ENCODE assay signal across 18 cellular contexts in genomic region chr19:34666200-34666957, GRCh38. TPM values are rescaled to one million over a fixed set of nuclear protein-coding genes. Genes with fewer than 3 reads are reported as not detected.
DNase-seq lines count a peak whose midpoint lies in the region; ATAC-seq and TF ChIP-seq lines count a peak whose summit lies in the region.
"Had no signal": no experiment of that assay in that cellular context is flagged by ENCODE, and none has a peak within 500 bp of the region (broad histone marks: within the 10 kb centered on the region; RNA-seq: fewer than 3 reads in every experiment).

No MANE protein-coding gene starts in this region.

- H2AFZ ChIP-seq in DND-41 (ENCODE audit: low read depth, low read length) (peak overlapping the region; percentile 40), trophoblast cell (ENCODE audit: insufficient read depth, low read length, poor library complexity) (no peak overlapping the region)

- H3K9me3 ChIP-seq in DND-41 (ENCODE audit: insufficient read depth, low read length, severe bottlenecking), result no peaks in the 10 kb centered on the region
- H3K9me3 ChIP-seq in adipocyte (ENCODE audit: control insufficient read depth, low read length), result no peaks in the 10 kb centered on the region
- peaks cover 32% of the 10 kb centered on the region for H3K9me3 ChIP-seq in trophoblast cell (ENCODE audit: insufficient read depth, low read depth, low read length)
- H3K9me3 ChIP-seq: body of pancreas, left lung, thoracic aorta had no signal

- H3K4me1 ChIP-seq in DND-41 (ENCODE audit: insufficient read depth, low read length), result peaks cover 24% of the 10 kb centered on the region
- peaks cover 8% of the 10 kb centered on the region for H3K4me1 ChIP-seq in adipocyte (ENCODE audit: control insufficient read depth, insufficient read depth, low read length)
- no peaks in the 10 kb centered on the region for H3K4me1 ChIP-seq in trophoblast cell (ENCODE audit: control insufficient read depth in 1 of 2, insufficient read depth in 2 of 2, low read length in 2 of 2)

- H3K27me3 Mint-ChIP-seq in activated CD4-positive, alpha-beta T cell treated with anti-CD3 and anti-CD28 coated beads, Interleukin-2, amount 10 ng/mL, durations not matched to agents 7 days and 5 days, result no peaks in the 10 kb centered on the region
- no peaks in the 10 kb centered on the region for H3K27me3 Mint-ChIP-seq in activated CD4-positive, alpha-beta T cell treated with anti-CD3 and anti-CD28 coated beads for 36 hours
- H3K27me3 Mint-ChIP-seq: IgD-negative memory B cell had no signal

- H2AK5ac ChIP-seq in trophoblast cell (ENCODE audit: low read length), result no peak overlapping the region

- H3K23ac ChIP-seq in trophoblast cell (ENCODE audit: low read length), result no peak overlapping the region

- no peaks in the 10 kb centered on the region for H4K20me1 ChIP-seq in DND-41 (ENCODE audit: insufficient read depth, low read length)

- no peak overlapping the region for H2BK5ac ChIP-seq in trophoblast cell (ENCODE audit: low read depth, low read length, poor library complexity)

- no peak overlapping the region for H3K4me3 Mint-ChIP-seq in activated CD4-positive, alpha-beta T cell treated with anti-CD3 and anti-CD28 coated beads, Interleukin-2, amount 10 ng/mL, durations not matched to agents 7 days and 5 days
- H3K4me3 Mint-ChIP-seq in activated CD4-positive, alpha-beta T cell treated with anti-CD3 and anti-CD28 coated beads for 36 hours, result no peak overlapping the region
- H3K4me3 Mint-ChIP-seq: activated T-cell treated with anti-CD3 and anti-CD28 coated beads, Interleukin-2, amount 50 U/mL, for 4 hours; endodermal cell had no signal

- no peak overlapping the region for H4K91ac ChIP-seq in trophoblast cell (ENCODE audit: low read depth, low read length)

- no peaks in the 10 kb centered on the region for H3K79me1 ChIP-seq in trophoblast cell (ENCODE audit: low read length)

- H3K9ac ChIP-seq in DND-41 (ENCODE audit: low read depth, low read length) (peak overlapping the region; percentile 38; the same call in 1 of the 2 replicates), adipocyte (ENCODE audit: low read length) (no peak overlapping the region), trophoblast cell (ENCODE audit: low read length) (no peak overlapping the region)

- no peak overlapping the region for H4K12ac ChIP-seq in trophoblast cell (ENCODE audit: low read depth, low read length)

- WGBS in trophoblast cell (ENCODE audit: extremely low coverage, insufficient coverage, insufficient read length), result no CpG with 5 or more reads among the region's 25 CpGs

- POLR2A ChIA-PET in activated CD4-positive, alpha-beta T cell treated with anti-CD3 and anti-CD28 coated beads, Interleukin-2, amount 10 ng/mL, durations not matched to agents 7 days and 5 days (lab: Charles Lee), result no interaction called here
- POLR2A ChIA-PET in activated CD4-positive, alpha-beta T cell treated with anti-CD3 and anti-CD28 coated beads for 36 hours (lab: Charles Lee), result no interaction called here

- H2BK12ac ChIP-seq in trophoblast cell (ENCODE audit: low read length), result no peak overlapping the region

- CTCF ChIA-PET in activated CD4-positive, alpha-beta T cell treated with anti-CD3 and anti-CD28 coated beads, Interleukin-2, amount 10 ng/mL, durations not matched to agents 7 days and 5 days (lab: Charles Lee), result no interaction called here
- CTCF ChIA-PET in activated CD4-positive, alpha-beta T cell treated with anti-CD3 and anti-CD28 coated beads for 36 hours (lab: Charles Lee), result no interaction called here

- H3K27ac Mint-ChIP-seq in activated CD4-positive, alpha-beta T cell treated with anti-CD3 and anti-CD28 coated beads, Interleukin-2, amount 10 ng/mL, durations not matched to agents 7 days and 5 days, result peak overlapping the region; percentile 92
- no peak overlapping the region for H3K27ac Mint-ChIP-seq in activated CD4-positive, alpha-beta T cell treated with anti-CD3 and anti-CD28 coated beads for 36 hours
- H3K27ac Mint-ChIP-seq: endodermal cell had no signal

- H3K79me2 ChIP-seq in DND-41 (ENCODE audit: insufficient read depth, low read length) (peaks cover 9% of the 10 kb centered on the region), trophoblast cell (ENCODE audit: control insufficient read depth, insufficient read depth, low read length, poor library complexity) (no peaks in the 10 kb centered on the region)

- H3K27ac ChIP-seq in DND-41 (ENCODE audit: low read length) (peak overlapping the region; percentile 63), trophoblast cell (ENCODE audit: low read depth, low read length) (no peak overlapping the region)
- H3K27ac ChIP-seq: thoracic aorta had no signal

- no peak for DNase-seq in activated CD4-positive, alpha-beta T cell treated with anti-CD3 and anti-CD28 coated beads, Interleukin-2, amount 10 ng/mL, durations not matched to agents 7 days and 5 days
- no peak for DNase-seq in activated CD4-positive, alpha-beta T cell treated with anti-CD3 and anti-CD28 coated beads for 36 hours
- DNase-seq in DND-41, result no peak
- no peak for DNase-seq in adipocyte (ENCODE audit: low read depth)
- no peak for DNase-seq in trophoblast cell
- no peak for DNase-seq in hepatic stellate cell (ENCODE audit: low spot score)
- DNase-seq in kidney tubule cell (ENCODE audit: low spot score), result no peak
- no peak for DNase-seq in cerebellar cortex (ENCODE audit: low spot score)
- DNase-seq: activated T-cell treated with anti-CD3 and anti-CD28 coated beads, Interleukin-2, amount 50 U/mL, for 4 hours; C1 segment of cervical spinal cord; endodermal cell; PC-3 had no signal

- H3K36me3 ChIP-seq in DND-41 (ENCODE audit: insufficient read depth, low read length), result no peaks in the 10 kb centered on the region
- no peaks in the 10 kb centered on the region for H3K36me3 ChIP-seq in adipocyte (ENCODE audit: control insufficient read depth, insufficient read depth, low read length, severe bottlenecking)
- no peaks in the 10 kb centered on the region for H3K36me3 ChIP-seq in trophoblast cell (ENCODE audit: control insufficient read depth in 1 of 2, insufficient read depth in 2 of 2, low read length in 2 of 2)
- H3K36me3 ChIP-seq: left lung, thoracic aorta had no signal

- H3K4me3 ChIP-seq in DND-41 (ENCODE audit: low read depth in 1 of 2, low read length in 2 of 2), result no peak overlapping the region; a peak in 1 of 4 replicates
- H3K4me3 ChIP-seq in adipocyte (ENCODE audit: low read length), result peak overlapping the region; percentile 77
- peak overlapping the region; percentile 30 for H3K4me3 ChIP-seq in trophoblast cell (ENCODE audit: low read depth, low read length)
- H3K4me3 ChIP-seq: body of pancreas had no signal

- peaks cover 2% of the 10 kb centered on the region for H3K9me3 Mint-ChIP-seq in activated CD4-positive, alpha-beta T cell treated with anti-CD3 and anti-CD28 coated beads, Interleukin-2, amount 10 ng/mL, durations not matched to agents 7 days and 5 days
- H3K9me3 Mint-ChIP-seq in activated CD4-positive, alpha-beta T cell treated with anti-CD3 and anti-CD28 coated beads for 36 hours (ENCODE audit: low read depth), result no peaks in the 10 kb centered on the region
- H3K9me3 Mint-ChIP-seq: activated T-cell treated with anti-CD3 and anti-CD28 coated beads, Interleukin-2, amount 50 U/mL, for 4 hours had no signal

- H3K4me1 Mint-ChIP-seq in activated CD4-positive, alpha-beta T cell treated with anti-CD3 and anti-CD28 coated beads, Interleukin-2, amount 10 ng/mL, durations not matched to agents 7 days and 5 days, result peaks cover 24% of the 10 kb centered on the region
- peaks cover 22% of the 10 kb centered on the region for H3K4me1 Mint-ChIP-seq in activated CD4-positive, alpha-beta T cell treated with anti-CD3 and anti-CD28 coated beads for 36 hours
- H3K4me1 Mint-ChIP-seq: endodermal cell had no signal

- no peak overlapping the region for H3K18ac ChIP-seq in trophoblast cell (ENCODE audit: low read length)

- H3K4me2 ChIP-seq in DND-41 (ENCODE audit: insufficient read depth, low read length) (peak overlapping the region; percentile 44), trophoblast cell (ENCODE audit: low read length) (no peak overlapping the region)

- H3K4ac ChIP-seq in trophoblast cell (ENCODE audit: low read depth, low read length), result no peak overlapping the region

- TF ChIP-seq CTCF in DND-41 (IDR thresholded peaks at IDR 0.05; ENCODE audit: borderline replicate concordance, extremely low read depth, low read length, poor library complexity, severe bottlenecking), result no peak

- no peak for ATAC-seq in activated CD4-positive, alpha-beta T cell treated with anti-CD3 and anti-CD28 coated beads for 36 hours
- no peak for ATAC-seq in DND-41 (ENCODE audit: insufficient read depth, low read depth)
- ATAC-seq: activated T-cell treated with anti-CD3 and anti-CD28 coated beads, Interleukin-2, amount 50 U/mL, for 4 hours; PC-3 had no signal

- intact Hi-C loops in activated CD4-positive, alpha-beta T cell treated with anti-CD3 and anti-CD28 coated beads for 36 hours (cut with DNase I, micrococcal nuclease), result no loop called here

- H3K27me3 ChIP-seq in DND-41 (ENCODE audit: insufficient read depth, low read length, poor library complexity), result no peaks in the 10 kb centered on the region
- no peaks in the 10 kb centered on the region for H3K27me3 ChIP-seq in adipocyte (replicated peaks; ENCODE audit: control insufficient read depth, insufficient read depth, low read length)
- H3K27me3 ChIP-seq in trophoblast cell (ENCODE audit: insufficient read depth, low read length), result no peaks in the 10 kb centered on the region
- H3K27me3 ChIP-seq: body of pancreas, left lung had no signal

- peaks cover 2% of the 10 kb centered on the region for H3K36me3 Mint-ChIP-seq in activated CD4-positive, alpha-beta T cell treated with anti-CD3 and anti-CD28 coated beads, Interleukin-2, amount 10 ng/mL, durations not matched to agents 7 days and 5 days (ENCODE audit: low read depth)
- no peaks in the 10 kb centered on the region for H3K36me3 Mint-ChIP-seq in activated CD4-positive, alpha-beta T cell treated with anti-CD3 and anti-CD28 coated beads for 36 hours (ENCODE audit: low read depth)
- H3K36me3 Mint-ChIP-seq: activated naive CD4-positive, alpha-beta T cell treated with anti-CD3 and anti-CD28 coated beads, Interleukin-2, amount 50 U/mL, for 72 hours; IgD-negative memory B cell had no signal

- H2BK120ac ChIP-seq in trophoblast cell (ENCODE audit: insufficient read depth, low read length, poor library complexity), result no peak overlapping the region

- H4K8ac ChIP-seq in trophoblast cell (ENCODE audit: low read depth, low read length), result no peak overlapping the region

- H3K14ac ChIP-seq in trophoblast cell (ENCODE audit: low read length), result no peak overlapping the region

RNA-seq across cellular contexts. Expression of gene SCGB2B2, which starts 10.6 kb away (rescaled TPM):
- total RNA-seq in activated CD4-positive, alpha-beta T cell treated with anti-CD3 and anti-CD28 coated beads, Interleukin-2, amount 10 ng/mL, durations not matched to agents 7 days and 5 days, result under 1 TPM; 0.35 to 0.65 TPM
- under 1 TPM; 0.37 to 0.41 TPM for total RNA-seq in activated CD4-positive, alpha-beta T cell treated with anti-CD3 and anti-CD28 coated beads for 36 hours
- polyA plus RNA-seq in trophoblast cell (2013), result 0.22 TPM in 1 of 2 replicates, not detected in the other
- total RNA-seq: PC-3 had no signal
- polyA plus RNA-seq: fibroblast of lung, IgD-negative memory B cell had no signal

RNA-seq across cellular contexts. Expression of gene ZNF302, which starts 11.1 kb away (rescaled TPM):
- total RNA-seq in activated CD4-positive, alpha-beta T cell treated with anti-CD3 and anti-CD28 coated beads, Interleukin-2, amount 10 ng/mL, durations not matched to agents 7 days and 5 days, result 10 to 100 TPM; 23.1 to 24.3 TPM
- 10 to 100 TPM; 17.1 to 17.6 TPM for total RNA-seq in activated CD4-positive, alpha-beta T cell treated with anti-CD3 and anti-CD28 coated beads for 36 hours
- polyA plus RNA-seq in trophoblast cell (2013), result 13.2 and 13.9 TPM in 2 replicates

Comparison
In these comparisons a context has a peak if more than half of its experiments do, and no peak if none do; other contexts are left out.
1. H3K4me3 ChIP-seq: peak in adipocyte (single experiment) and trophoblast cell (single experiment); none in DND-41 (0 of 2).